Comparison of ENCODE assay signal across 12 cellular contexts in the genomic region with DNA sequence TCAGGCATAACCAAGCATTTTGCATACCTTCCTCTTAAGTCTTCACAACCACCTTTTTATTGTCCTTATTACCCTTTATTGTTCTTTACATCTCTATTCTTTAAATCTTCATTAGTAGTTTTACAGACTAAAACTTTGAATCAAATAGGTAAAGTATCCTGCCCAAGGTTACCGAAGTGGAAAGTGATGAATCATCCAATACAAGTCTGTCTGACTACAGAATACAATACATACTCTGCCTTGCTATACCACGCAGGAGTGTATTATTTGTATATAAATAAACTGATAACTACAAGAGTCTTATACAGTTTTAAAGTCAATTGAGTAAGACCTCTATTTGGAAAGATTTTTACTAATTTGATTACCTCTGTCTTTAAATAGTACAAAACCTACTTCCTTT.
DNase-seq lines count a peak whose midpoint lies in the region; ATAC-seq and TF ChIP-seq lines count a peak whose summit lies in the region.
"Had no signal": no experiment of that assay in that cellular context is flagged by ENCODE, and none has a peak within 500 bp of the region (broad histone marks: within the 10 kb centered on the region; RNA-seq: fewer than 3 reads in every experiment).

No MANE protein-coding gene starts in this region.

- POLR2A ChIA-PET in activated CD4-positive, alpha-beta T cell treated with anti-CD3 and anti-CD28 coated beads for 36 hours (lab: Charles Lee) = no interaction called here
- POLR2A ChIA-PET in PC-3 (lab: Charles Lee; ENCODE audit: unreplicated experiment) = no interaction called here
- POLR2A ChIA-PET in naive thymus-derived CD8-positive, alpha-beta T cell (lab: Charles Lee) = no interaction called here

- no peaks in the 10 kb centered on the region for H3K9me2 ChIP-seq in PC-3 (replicated peaks; ENCODE audit: low read length)

- H3K4me3 Mint-ChIP-seq in activated CD4-positive, alpha-beta T cell treated with anti-CD3 and anti-CD28 coated beads for 36 hours = peak overlapping the region; percentile 30
- peak overlapping the region in 6 of 10 donors; percentile 47 to 79 (median 64) for H3K4me3 Mint-ChIP-seq in naive thymus-derived CD8-positive, alpha-beta T cell

- TF ChIP-seq POLR2A in vagina (IDR thresholded peaks at IDR 0.05) (no peak), sigmoid colon (IDR thresholded peaks at IDR 0.05) (no peak)

- H3K27ac ChIP-seq in PC-3 (ENCODE audit: low read length) = peak overlapping the region; percentile 37
- H3K27ac ChIP-seq in vagina = no peak overlapping the region
- H3K27ac ChIP-seq in sigmoid colon = no peak overlapping the region

- no peak overlapping the region for H2AFZ ChIP-seq in PC-3 (ENCODE audit: low read length)

- no peak for TF ChIP-seq CTCF in PC-3 (conservative IDR thresholded peaks at IDR 0.05; ENCODE audit: low read depth, low read length)
- no peak for TF ChIP-seq CTCF in vagina (IDR thresholded peaks at IDR 0.05)
- no peak for TF ChIP-seq CTCF in sigmoid colon (IDR thresholded peaks at IDR 0.05)

- no TSS peak for BruUV-seq in PC-3 (replicated peaks; lab: Mats Ljungman, UMichigan)

- peaks cover 29% of the 10 kb centered on the region for H3K36me3 Mint-ChIP-seq in activated CD4-positive, alpha-beta T cell treated with anti-CD3 and anti-CD28 coated beads for 36 hours (ENCODE audit: low read depth)
- H3K36me3 Mint-ChIP-seq in naive thymus-derived CD8-positive, alpha-beta T cell = no peaks in the 10 kb centered on the region

- H3K27me3 ChIP-seq in PC-3 (ENCODE audit: low read length) (no peaks in the 10 kb centered on the region), vagina (no peaks in the 10 kb centered on the region), sigmoid colon (no peaks in the 10 kb centered on the region)

- peaks cover 15% of the 10 kb centered on the region for H3K79me2 ChIP-seq in PC-3 (ENCODE audit: low read length)

- H4K20me1 ChIP-seq in PC-3 (ENCODE audit: low read length) = no peaks in the 10 kb centered on the region

- no peak overlapping the region for H3K9ac ChIP-seq in PC-3 (ENCODE audit: low read length)

- intact Hi-C loops in activated CD4-positive, alpha-beta T cell treated with anti-CD3 and anti-CD28 coated beads for 36 hours (cut with DNase I, micrococcal nuclease) = loop anchor here (2.0 to 10.0 kb wide), 7 partner anchors 57 to 1059 kb away; no protein-coding TSS in a partner anchor
- intact Hi-C loops in PC-3 (cut with micrococcal nuclease) = loop anchor here (10.0 kb wide), 1 partner anchor 239 kb away; no protein-coding TSS in a partner anchor
- intact Hi-C loops in vagina (cut with DNase I) = no loop called here
- intact Hi-C loops in sigmoid colon (cut with DNase I) = no loop called here

- DNase-seq in activated CD4-positive, alpha-beta T cell treated with anti-CD3 and anti-CD28 coated beads for 36 hours = no peak
- DNase-seq in activated CD4-positive, alpha-beta T cell treated with anti-CD3 and anti-CD28 coated beads for 1 hour = no peak
- DNase-seq in PC-3 (peak; percentile 37), vagina (ENCODE audit: extremely low spot score in 2 of 2) (no peak), sigmoid colon (no peak)
- no peak for DNase-seq in naive thymus-derived CD8-positive, alpha-beta T cell
- no peak for DNase-seq in stimulated activated CD4-positive, alpha-beta T cell treated with anti-CD3 and anti-CD28 coated beads, Interleukin-4, amount 100 ng/mL, for 4 hours
- DNase-seq: 8988T, activated gamma-delta T cell, left ventricle myocardium superior, NCI-H1436 had no signal

- 76 to 81% methylated on average over 2 of the region's 2 CpGs for WGBS in sigmoid colon, 2 donors

- H3K4me1 ChIP-seq in PC-3 (ENCODE audit: insufficient read depth, low read length) (peaks cover 28% of the 10 kb centered on the region), vagina (peaks cover 8% of the 10 kb centered on the region), sigmoid colon (no peaks in the 10 kb centered on the region)

- ATAC-seq in activated CD4-positive, alpha-beta T cell treated with anti-CD3 and anti-CD28 coated beads for 36 hours = peak; percentile 39
- peak; percentile 47 for ATAC-seq in HG02610 (IDR thresholded peaks at IDR 0.05; ENCODE audit: unreplicated experiment)
- ATAC-seq in PC-3 = peak; percentile 49
- no peak for ATAC-seq in naive thymus-derived CD8-positive, alpha-beta T cell

- no peaks in the 10 kb centered on the region for H3K9me3 ChIP-seq in PC-3 (ENCODE audit: low read length)
- H3K9me3 ChIP-seq in vagina = no peaks in the 10 kb centered on the region
- no peaks in the 10 kb centered on the region for H3K9me3 ChIP-seq in sigmoid colon

- H3K4me1 Mint-ChIP-seq in activated CD4-positive, alpha-beta T cell treated with anti-CD3 and anti-CD28 coated beads for 36 hours = peaks cover 67% of the 10 kb centered on the region
- H3K4me1 Mint-ChIP-seq in naive thymus-derived CD8-positive, alpha-beta T cell = peaks cover 20 to 72% (median 53%) of the 10 kb centered on the region in 4 donors

- H3K9me3 Mint-ChIP-seq in activated CD4-positive, alpha-beta T cell treated with anti-CD3 and anti-CD28 coated beads for 36 hours (ENCODE audit: low read depth) = peaks cover 1% of the 10 kb centered on the region
- no peaks in the 10 kb centered on the region for H3K9me3 Mint-ChIP-seq in naive thymus-derived CD8-positive, alpha-beta T cell

- TF ChIP-seq EP300 in sigmoid colon (IDR thresholded peaks at IDR 0.05) = no peak

- H3K4me2 ChIP-seq in PC-3 (ENCODE audit: low read length) = peak overlapping the region; percentile 44

- H3K4me3 ChIP-seq in PC-3 (ENCODE audit: low read length) = 0 out of 2 replicates have a peak overlapping the region, but pooled peaks have one; percentile 11
- no peak overlapping the region for H3K4me3 ChIP-seq in vagina
- no peak overlapping the region for H3K4me3 ChIP-seq in sigmoid colon

- peaks cover 4% of the 10 kb centered on the region for H3F3A ChIP-seq in PC-3 (ENCODE audit: low read length, unreplicated experiment)

- no peaks in the 10 kb centered on the region for H3K36me3 ChIP-seq in PC-3 (ENCODE audit: low read depth, low read length)
- no peaks in the 10 kb centered on the region for H3K36me3 ChIP-seq in vagina
- no peaks in the 10 kb centered on the region for H3K36me3 ChIP-seq in sigmoid colon

- CTCF ChIA-PET in activated CD4-positive, alpha-beta T cell treated with anti-CD3 and anti-CD28 coated beads for 36 hours (lab: Charles Lee) = interaction anchor here (0.9 to 1.4 kb wide), 2 partner anchors 10 to 123 kb away, joined by 3 to 6 read pairs; no protein-coding TSS in a partner anchor
- CTCF ChIA-PET in PC-3 (lab: Charles Lee) = no interaction called here

- H3K27ac Mint-ChIP-seq in activated CD4-positive, alpha-beta T cell treated with anti-CD3 and anti-CD28 coated beads for 36 hours = peak overlapping the region; percentile 97
- H3K27ac Mint-ChIP-seq in naive thymus-derived CD8-positive, alpha-beta T cell = peak overlapping the region; percentile 84 to 92 (median 90)

- no peaks in the 10 kb centered on the region for H3K27me3 Mint-ChIP-seq in activated CD4-positive, alpha-beta T cell treated with anti-CD3 and anti-CD28 coated beads for 36 hours
- H3K27me3 Mint-ChIP-seq in naive thymus-derived CD8-positive, alpha-beta T cell = no peaks in the 10 kb centered on the region

Comparison
In these comparisons a context has a peak if more than half of its experiments do, and no peak if none do; other contexts are left out.
1. ATAC-seq: peak in activated CD4-positive, alpha-beta T cell treated with anti-CD3 and anti-CD28 coated beads for 36 hours (single experiment), HG02610 (single experiment) and PC-3 (single experiment); none in naive thymus-derived CD8-positive, alpha-beta T cell (0 of 2).
2. intact Hi-C loops: an anchor here in activated CD4-positive, alpha-beta T cell treated with anti-CD3 and anti-CD28 coated beads for 36 hours (2.0 to 10.0 kb wide) and PC-3 (10.0 kb wide); none called in vagina and sigmoid colon.